19 cellular contexts compared by ENCODE assay signal in genomic region chr1:17798799-17799382, GRCh38. TPM values are rescaled to one million over a fixed set of nuclear protein-coding genes. Genes with fewer than 3 reads are reported as not detected.
"Had no signal": no experiment of that assay in that cellular context is flagged by ENCODE, and none has a peak within 500 bp of the region (broad histone marks: within the 10 kb centered on the region; RNA-seq: fewer than 3 reads in every experiment).

No MANE protein-coding gene starts in this region.

- H3K4me2 ChIP-seq: hepatocyte had no signal

- DNase-seq: dermis blood vessel endothelial cell; esophagus squamous epithelium; foreskin fibroblast; left colon; mesendoderm; naive thymus-derived CD4-positive, alpha-beta T cell; nephron progenitor cell; sigmoid colon; small intestine; stimulated activated CD4-positive, alpha-beta T cell treated with anti-CD3 and anti-CD28 coated beads, Interleukin-12 subunit alpha, Interleukin-12 subunit beta, amount 100 ng/mL, for 4 hours; stimulated activated naive CD4-positive, alpha-beta T cell treated with Interleukin-2 at 50 U/mL for 16 hours had no signal

- H3K27ac ChIP-seq: esophagus squamous epithelium, hepatocyte, sigmoid colon had no signal

- FAIRE-seq: colon, small intestine had no signal

- H3K36me3 ChIP-seq: esophagus squamous epithelium, sigmoid colon had no signal

- H3K4me1 ChIP-seq: esophagus squamous epithelium had no signal

- H3K4me3 ChIP-seq: esophagus squamous epithelium, hepatocyte, sigmoid colon had no signal

- H3K9me3 ChIP-seq: esophagus squamous epithelium, sigmoid colon had no signal

- ATAC-seq: left colon; naive thymus-derived CD4-positive, alpha-beta T cell had no signal

- H2AFZ ChIP-seq: hepatocyte had no signal

- H3K79me2 ChIP-seq: hepatocyte had no signal

RNA-seq across cellular contexts. Expression of gene ACTL8, which starts 43.8 kb away (rescaled TPM):
- total RNA-seq: dermis blood vessel endothelial cell; epithelial cell of proximal tubule; hepatocyte; liver; lung microvascular endothelial cell; naive thymus-derived CD4-positive, alpha-beta T cell; omental fat pad; pulmonary artery endothelial cell; sigmoid colon; urinary bladder had no signal
- polyA plus RNA-seq: liver; naive thymus-derived CD4-positive, alpha-beta T cell; urinary bladder had no signal
